Comparison of ENCODE assay signal across 8 cellular contexts in the genomic region with DNA sequence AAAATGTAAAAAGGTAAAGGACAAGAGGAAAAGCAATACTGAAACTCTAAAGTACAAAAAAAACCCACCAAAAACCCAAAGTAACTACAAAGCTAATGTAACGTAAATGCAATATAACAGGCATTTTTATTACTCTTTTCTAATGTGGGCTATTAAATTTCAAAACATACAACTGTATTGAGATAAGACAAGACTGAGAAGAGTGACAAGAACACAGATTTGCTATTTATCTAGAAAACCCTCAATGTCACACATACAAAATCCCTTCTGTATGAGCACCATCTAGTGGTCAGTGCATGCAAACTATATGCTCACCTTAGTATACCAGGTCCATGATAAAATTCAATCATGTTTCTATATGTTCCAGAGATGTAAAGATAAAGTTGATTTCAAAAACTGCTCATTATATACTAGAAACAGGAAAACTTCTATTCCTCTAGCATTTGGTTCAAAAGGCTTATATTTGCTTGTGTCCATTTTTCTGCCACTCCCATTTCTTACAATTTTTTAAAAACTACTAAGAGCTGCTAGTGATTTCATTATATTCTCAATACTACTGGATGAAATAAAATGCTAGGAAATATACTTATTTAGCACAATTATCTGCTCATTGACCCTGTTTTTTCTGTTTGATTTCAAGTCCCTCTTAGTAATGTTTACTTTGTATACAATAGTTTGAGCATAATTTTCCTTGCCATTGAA.
DNase-seq lines count a peak whose midpoint lies in the region; ATAC-seq, FAIRE-seq and TF ChIP-seq lines count a peak whose summit lies in the region.

No MANE protein-coding gene starts in this region.

- no peaks in the 10 kb centered on the region for H3K9me2 ChIP-seq in PC-3 (replicated peaks; ENCODE audit: low read length)

- TF ChIP-seq CTCF in PC-3 (conservative IDR thresholded peaks at IDR 0.05; ENCODE audit: low read depth, low read length) (peak; percentile 94), HepG2 (CRISPR knock-in tag; IDR thresholded peaks at IDR 0.05) (peak; percentile 80), upper lobe of left lung (IDR thresholded peaks at IDR 0.05) (peak; percentile 43 to 73 (median 64))

- no peaks in the 10 kb centered on the region for H3K9me3 ChIP-seq in PC-3 (ENCODE audit: low read length)
- no peaks in the 10 kb centered on the region for H3K9me3 ChIP-seq in HepG2 (ENCODE audit: low read length)
- H3K9me3 ChIP-seq in upper lobe of left lung = no peaks in the 10 kb centered on the region

- H4K20me1 ChIP-seq in PC-3 (ENCODE audit: low read length) (0 out of 2 replicates have a peak, but pooled peaks cover 4% of the 10 kb centered on the region), HepG2 (ENCODE audit: insufficient read depth, low read length) (peaks cover 13% of the 10 kb centered on the region)

- POLR2A ChIA-PET in PC-3 (lab: Charles Lee; ENCODE audit: unreplicated experiment) = interaction anchor here (0.6 kb wide), 2 partner anchors 68 to 684 kb away, joined by 3 read pairs; no protein-coding TSS in a partner anchor
- POLR2A ChIA-PET in HepG2 (lab: Yijun Ruan, JAX) = no interaction called here

- TF ChIP-seq POLR2A in HepG2 (IDR thresholded peaks at IDR 0.05; ENCODE audit: insufficient read depth in 1 of 2, low read depth in 2 of 2, low read length in 2 of 2) (no peak), upper lobe of left lung (IDR thresholded peaks at IDR 0.05) (no peak)

- TF ChIP-seq EP300 in HepG2 (IDR thresholded peaks at IDR 0.05; ENCODE audit: low read depth in 2 of 2, low read length in 2 of 2) (no peak), HepG2 (CRISPR knock-in tag; IDR thresholded peaks at IDR 0.05; ENCODE audit: borderline replicate concordance) (no peak), upper lobe of left lung (IDR thresholded peaks at IDR 0.05) (no peak)

- peak; percentile 49 for FAIRE-seq in HepG2 (lab: Jason Lieb, UNC)

- H3F3A ChIP-seq in PC-3 (ENCODE audit: low read length, unreplicated experiment) = no peaks in the 10 kb centered on the region

- H3K9ac ChIP-seq in PC-3 (ENCODE audit: low read length) (no peak overlapping the region), HepG2 (ENCODE audit: insufficient read depth, low read depth, low read length) (no peak overlapping the region)

- H2AFZ ChIP-seq in PC-3 (ENCODE audit: low read length) = no peak overlapping the region
- H2AFZ ChIP-seq in HepG2 (ENCODE audit: low read length) = no peak overlapping the region

- H3K27ac ChIP-seq in PC-3 (ENCODE audit: low read length) = no peak overlapping the region
- no peak overlapping the region for H3K27ac ChIP-seq in HepG2 (ENCODE audit: extremely low read length, insufficient read depth, low read length)
- H3K27ac ChIP-seq in upper lobe of left lung = no peak overlapping the region

- intact Hi-C loops in PC-3 (cut with micrococcal nuclease) (loop anchor here (1.0 to 10.0 kb wide), 2 partner anchors 122 to 184 kb away; no protein-coding TSS in a partner anchor), HepG2 (cut with micrococcal nuclease; ENCODE audit: unreplicated experiment) (loop anchor here (10.0 kb wide), 1 partner anchor 212 kb away; no protein-coding TSS in a partner anchor)

- H3K4me2 ChIP-seq in PC-3 (ENCODE audit: low read length) (no peak overlapping the region), HepG2 (ENCODE audit: low read depth, low read length) (no peak overlapping the region)

- H3K79me2 ChIP-seq in PC-3 (ENCODE audit: low read length) (peaks cover 52% of the 10 kb centered on the region), HepG2 (ENCODE audit: insufficient read depth, low read length) (peaks cover 41% of the 10 kb centered on the region)

- H3K4me1 ChIP-seq in PC-3 (ENCODE audit: insufficient read depth, low read length) = peaks cover 14% of the 10 kb centered on the region
- H3K4me1 ChIP-seq in HepG2 (ENCODE audit: insufficient read depth, low read length) = no peaks in the 10 kb centered on the region
- H3K4me1 ChIP-seq in upper lobe of left lung = peaks cover 0 to 2% (median 1%) of the 10 kb centered on the region in 4 donors

- DNase-seq in CMK (ENCODE audit: low read depth) (peak; percentile 12), LoVo (ENCODE audit: low spot score) (peak; percentile 64), PC-3 (peak; percentile 77), cerebellum (ENCODE audit: low spot score) (peak; percentile 70), HepG2 (ENCODE audit: low spot score) (peak; percentile 63), upper lobe of left lung (no peak)
- DNase-seq in stimulated activated CD4-positive, alpha-beta T cell treated with anti-CD3 and anti-CD28 coated beads, Interleukin-4, amount 100 ng/mL, for 1 hour = no peak

- BruUV-seq in PC-3 (replicated peaks; lab: Mats Ljungman, UMichigan) = no TSS peak
- BruUV-seq in HepG2 (replicated peaks; lab: Mats Ljungman, UMichigan) = no TSS peak

- H3K36me3 ChIP-seq in PC-3 (ENCODE audit: low read depth, low read length) (peaks cover 4% of the 10 kb centered on the region), HepG2 (replicated peaks in 1 of 2; ENCODE audit: control insufficient read depth in 1 of 2, insufficient read depth in 2 of 2, low read length in 2 of 2) (peaks cover 4 to 21% of the 10 kb centered on the region in 2 experiments), upper lobe of left lung (peaks cover 0 to 2% (median 0%) of the 10 kb centered on the region in 4 donors)

- in situ Hi-C loops in HepG2 (cut with HindIII; ENCODE audit: extremely low pct_ligation_motif_present, low pct_unique_long_range_greater_than_20kb) = no loop called here

- H3K4me3 ChIP-seq in PC-3 (ENCODE audit: low read length) = no peak overlapping the region
- no peak overlapping the region for H3K4me3 ChIP-seq in HepG2 (replicated peaks in 1 of 3; ENCODE audit: insufficient read depth in 1 of 3, low read depth in 2 of 3, low read length in 3 of 3)
- H3K4me3 ChIP-seq in upper lobe of left lung = no peak overlapping the region

- peak; percentile 9; the same call in 1 of the 2 replicates for TF ChIP-seq RAD21 in HepG2 (CRISPR knock-in tag; IDR thresholded peaks at IDR 0.05)

- CTCF ChIA-PET in PC-3 (lab: Charles Lee) (interaction anchor here (0.6 kb wide), 1 partner anchor 232 kb away, joined by 3 read pairs; no protein-coding TSS in a partner anchor), HepG2 (lab: Yijun Ruan, JAX; ENCODE audit: low intra/inter-chr PET ratio, low total read pairs) (interaction anchor here (1.2 kb wide), 1 partner anchor 209 kb away, joined by 5 read pairs; no protein-coding TSS in a partner anchor)

- no peaks in the 10 kb centered on the region for H3K27me3 ChIP-seq in PC-3 (ENCODE audit: low read length)
- no peaks in the 10 kb centered on the region for H3K27me3 ChIP-seq in HepG2 (ENCODE audit: control insufficient read depth in 1 of 2, insufficient read depth in 2 of 2, low read length in 2 of 2)
- no peaks in the 10 kb centered on the region for H3K27me3 ChIP-seq in upper lobe of left lung

- ATAC-seq in GM18520 (IDR thresholded peaks at IDR 0.05; ENCODE audit: unreplicated experiment) (peak; percentile 57), PC-3 (peak; percentile 91), HepG2 (peak; percentile 87), upper lobe of left lung (ENCODE audit: low FRiP score in 2 of 2) (peak; percentile 76 to 85)

- 91% methylated on average over 1 of the region's 1 CpG for WGBS in HepG2 (ENCODE audit: low lambda C conversion rate)
- WGBS in upper lobe of left lung, 2 donors = 87 to 90% methylated on average over 1 of the region's 1 CpG

TF ChIP-seq in HepG2, 621 proteins besides CTCF, POLR2A, EP300 and RAD21:
- TF ChIP-seq CENPX (CRISPR knock-in tag; IDR thresholded peaks at IDR 0.05) (no peak), STAG1 (CRISPR knock-in tag; IDR thresholded peaks at IDR 0.05) (peak; percentile 78), PHB2 (IDR thresholded peaks at IDR 0.05; ENCODE audit: partially characterized antibody) (no peak), ZIK1 (CRISPR knock-in tag; IDR thresholded peaks at IDR 0.05; ENCODE audit: borderline replicate concordance, low read depth) (no peak), SMC3 (IDR thresholded peaks at IDR 0.05; ENCODE audit: low read length) (peak; percentile 14; the same call in 1 of the 2 replicates)

Comparison
In these comparisons a context has a peak if more than half of its experiments do, and no peak if none do; other contexts are left out.
1. DNase-seq: peak in CMK (single experiment), LoVo (single experiment), PC-3 (single experiment), cerebellum (single experiment) and HepG2 (single experiment); none in upper lobe of left lung (0 of 2) and stimulated activated CD4-positive, alpha-beta T cell treated with anti-CD3 and anti-CD28 coated beads, Interleukin-4, amount 100 ng/mL, for 1 hour (single experiment).
2. Peak in every context shown above with its lines, with median percentiles within 50 percentile points of each other: ATAC-seq and CTCF ChIP-seq.